1 cellular context compared by ENCODE assay signal in the genomic region with DNA sequence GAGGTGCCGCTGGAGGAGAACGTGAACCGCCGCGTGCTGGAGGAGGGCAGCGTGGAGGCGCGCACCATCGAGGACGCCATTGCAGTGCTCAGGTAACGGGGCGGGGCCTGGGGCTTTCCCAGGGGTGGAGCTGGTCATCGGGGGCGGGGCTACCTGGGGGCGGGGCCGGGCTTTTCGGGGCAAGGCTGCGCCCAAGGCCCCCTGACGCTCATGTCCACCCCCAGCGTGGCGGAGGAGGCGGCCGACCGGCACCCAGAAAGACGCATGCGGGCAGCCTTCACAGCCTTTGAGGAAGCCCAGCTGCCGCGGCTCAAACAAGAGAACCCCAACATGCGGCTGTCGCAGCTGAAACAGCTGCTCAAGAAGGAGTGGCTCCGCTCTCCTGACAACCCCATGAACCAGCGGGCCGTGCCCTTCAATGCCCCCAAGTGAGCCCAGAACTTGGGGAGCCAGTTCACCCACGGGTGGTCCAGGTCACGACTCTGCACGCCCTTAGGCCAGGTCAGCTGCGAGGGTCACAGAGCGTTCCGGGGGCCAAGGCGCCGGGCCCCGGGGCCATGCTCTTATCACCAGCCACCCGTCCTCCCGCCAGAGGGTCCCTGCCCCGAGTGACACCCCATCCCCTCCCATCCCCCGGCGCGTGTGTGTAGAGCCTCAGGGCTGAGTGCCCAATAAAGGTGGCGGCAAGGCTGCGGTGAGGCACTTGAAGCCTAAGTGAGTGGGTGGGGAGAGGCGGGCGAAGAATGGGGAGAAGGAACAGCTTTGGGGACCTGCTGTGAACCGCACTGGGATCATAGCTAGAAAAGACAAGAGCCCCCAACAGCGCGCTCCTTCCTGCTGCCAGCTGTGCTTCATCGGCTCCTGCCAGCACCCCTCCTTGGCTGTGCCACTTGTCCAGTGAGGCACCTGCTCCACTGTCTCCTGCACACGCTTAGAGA.
TF ChIP-seq lines count a peak whose summit lies in the region.

No MANE protein-coding gene starts in this region.

TF ChIP-seq in K562, 482 proteins besides CTCF, POLR2A, EP300 and RAD21 (continues in another document):
- TF ChIP-seq THRAP3 (IDR thresholded peaks at IDR 0.05; ENCODE audit: borderline replicate concordance) = no peak
- TF ChIP-seq NFYB (IDR thresholded peaks at IDR 0.05; ENCODE audit: extremely low read depth, insufficient read length) = no peak
- no peak for TF ChIP-seq ZNF23 (CRISPR knock-in tag; IDR thresholded peaks at IDR 0.05)
- no peak for TF ChIP-seq ARID1B (IDR thresholded peaks at IDR 0.05)
- no peak for TF ChIP-seq ARID3B (CRISPR knock-in tag; IDR thresholded peaks at IDR 0.05; ENCODE audit: borderline replicate concordance)
- TF ChIP-seq HDAC1 (IDR thresholded peaks at IDR 0.05) = 0 out of 4 replicates have a peak, but pooled peaks of 1 of the 2 experiments have one; percentile 23
- TF ChIP-seq SIN3B (IDR thresholded peaks at IDR 0.05; ENCODE audit: low read depth) = no peak
- TF ChIP-seq SIN3A (IDR thresholded peaks at IDR 0.05; ENCODE audit: borderline replicate concordance in 2 of 2, control insufficient read depth in 1 of 2, low read depth in 2 of 2, low read length in 2 of 2) = 0 out of 4 replicates have a peak, but pooled peaks of 1 of the 2 experiments have one; percentile 39
- TF ChIP-seq TFAM (CRISPR knock-in tag; conservative IDR thresholded peaks at IDR 0.05) = no peak
- no peak for TF ChIP-seq SP1 (CRISPR knock-in tag; IDR thresholded peaks at IDR 0.05)
- peak; percentile 22; the same call in 1 of the 2 replicates for TF ChIP-seq ZBTB7A (IDR thresholded peaks at IDR 0.05; ENCODE audit: borderline replicate concordance, control insufficient read depth, low read depth, low read length)
- no peak for TF ChIP-seq CHCHD3 (CRISPR knock-in tag; IDR thresholded peaks at IDR 0.05)
- TF ChIP-seq, protein P1, sequence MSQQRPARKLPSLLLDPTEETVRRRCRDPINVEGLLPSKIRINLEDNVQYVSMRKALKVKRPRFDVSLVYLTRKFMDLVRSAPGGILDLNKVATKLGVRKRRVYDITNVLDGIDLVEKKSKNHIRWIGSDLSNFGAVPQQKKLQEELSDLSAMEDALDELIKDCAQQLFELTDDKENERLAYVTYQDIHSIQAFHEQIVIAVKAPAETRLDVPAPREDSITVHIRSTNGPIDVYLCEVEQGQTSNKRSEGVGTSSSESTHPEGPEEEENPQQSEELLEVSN (IDR thresholded peaks at IDR 0.05; ENCODE audit: borderline replicate concordance in 1 of 2, extremely low read depth in 1 of 2, insufficient read depth in 1 of 2, insufficient read length in 1 of 2, low read depth in 1 of 2, low read length in 1 of 2, poor library complexity in 1 of 2, severe bottlenecking in 1 of 2) = peak in 1 of 2 experiments; percentile 80
- TF ChIP-seq TBP (optimal IDR thresholded peaks at IDR 0.05; ENCODE audit: low read depth, low read length) = peak; percentile 65
- TF ChIP-seq, protein P2, sequence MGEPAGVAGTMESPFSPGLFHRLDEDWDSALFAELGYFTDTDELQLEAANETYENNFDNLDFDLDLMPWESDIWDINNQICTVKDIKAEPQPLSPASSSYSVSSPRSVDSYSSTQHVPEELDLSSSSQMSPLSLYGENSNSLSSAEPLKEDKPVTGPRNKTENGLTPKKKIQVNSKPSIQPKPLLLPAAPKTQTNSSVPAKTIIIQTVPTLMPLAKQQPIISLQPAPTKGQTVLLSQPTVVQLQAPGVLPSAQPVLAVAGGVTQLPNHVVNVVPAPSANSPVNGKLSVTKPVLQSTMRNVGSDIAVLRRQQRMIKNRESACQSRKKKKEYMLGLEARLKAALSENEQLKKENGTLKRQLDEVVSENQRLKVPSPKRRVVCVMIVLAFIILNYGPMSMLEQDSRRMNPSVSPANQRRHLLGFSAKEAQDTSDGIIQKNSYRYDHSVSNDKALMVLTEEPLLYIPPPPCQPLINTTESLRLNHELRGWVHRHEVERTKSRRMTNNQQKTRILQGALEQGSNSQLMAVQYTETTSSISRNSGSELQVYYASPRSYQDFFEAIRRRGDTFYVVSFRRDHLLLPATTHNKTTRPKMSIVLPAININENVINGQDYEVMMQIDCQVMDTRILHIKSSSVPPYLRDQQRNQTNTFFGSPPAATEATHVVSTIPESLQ (CRISPR knock-in tag; IDR thresholded peaks at IDR 0.05) = no peak
- 0 out of 2 replicates have a peak, but pooled peaks have one; percentile 52 for TF ChIP-seq E2F3 (CRISPR knock-in tag; IDR thresholded peaks at IDR 0.05)
- no peak for TF ChIP-seq SAFB2 (IDR thresholded peaks at IDR 0.05; ENCODE audit: borderline replicate concordance, low read depth, low read length, severe bottlenecking)
- TF ChIP-seq, protein P3, sequence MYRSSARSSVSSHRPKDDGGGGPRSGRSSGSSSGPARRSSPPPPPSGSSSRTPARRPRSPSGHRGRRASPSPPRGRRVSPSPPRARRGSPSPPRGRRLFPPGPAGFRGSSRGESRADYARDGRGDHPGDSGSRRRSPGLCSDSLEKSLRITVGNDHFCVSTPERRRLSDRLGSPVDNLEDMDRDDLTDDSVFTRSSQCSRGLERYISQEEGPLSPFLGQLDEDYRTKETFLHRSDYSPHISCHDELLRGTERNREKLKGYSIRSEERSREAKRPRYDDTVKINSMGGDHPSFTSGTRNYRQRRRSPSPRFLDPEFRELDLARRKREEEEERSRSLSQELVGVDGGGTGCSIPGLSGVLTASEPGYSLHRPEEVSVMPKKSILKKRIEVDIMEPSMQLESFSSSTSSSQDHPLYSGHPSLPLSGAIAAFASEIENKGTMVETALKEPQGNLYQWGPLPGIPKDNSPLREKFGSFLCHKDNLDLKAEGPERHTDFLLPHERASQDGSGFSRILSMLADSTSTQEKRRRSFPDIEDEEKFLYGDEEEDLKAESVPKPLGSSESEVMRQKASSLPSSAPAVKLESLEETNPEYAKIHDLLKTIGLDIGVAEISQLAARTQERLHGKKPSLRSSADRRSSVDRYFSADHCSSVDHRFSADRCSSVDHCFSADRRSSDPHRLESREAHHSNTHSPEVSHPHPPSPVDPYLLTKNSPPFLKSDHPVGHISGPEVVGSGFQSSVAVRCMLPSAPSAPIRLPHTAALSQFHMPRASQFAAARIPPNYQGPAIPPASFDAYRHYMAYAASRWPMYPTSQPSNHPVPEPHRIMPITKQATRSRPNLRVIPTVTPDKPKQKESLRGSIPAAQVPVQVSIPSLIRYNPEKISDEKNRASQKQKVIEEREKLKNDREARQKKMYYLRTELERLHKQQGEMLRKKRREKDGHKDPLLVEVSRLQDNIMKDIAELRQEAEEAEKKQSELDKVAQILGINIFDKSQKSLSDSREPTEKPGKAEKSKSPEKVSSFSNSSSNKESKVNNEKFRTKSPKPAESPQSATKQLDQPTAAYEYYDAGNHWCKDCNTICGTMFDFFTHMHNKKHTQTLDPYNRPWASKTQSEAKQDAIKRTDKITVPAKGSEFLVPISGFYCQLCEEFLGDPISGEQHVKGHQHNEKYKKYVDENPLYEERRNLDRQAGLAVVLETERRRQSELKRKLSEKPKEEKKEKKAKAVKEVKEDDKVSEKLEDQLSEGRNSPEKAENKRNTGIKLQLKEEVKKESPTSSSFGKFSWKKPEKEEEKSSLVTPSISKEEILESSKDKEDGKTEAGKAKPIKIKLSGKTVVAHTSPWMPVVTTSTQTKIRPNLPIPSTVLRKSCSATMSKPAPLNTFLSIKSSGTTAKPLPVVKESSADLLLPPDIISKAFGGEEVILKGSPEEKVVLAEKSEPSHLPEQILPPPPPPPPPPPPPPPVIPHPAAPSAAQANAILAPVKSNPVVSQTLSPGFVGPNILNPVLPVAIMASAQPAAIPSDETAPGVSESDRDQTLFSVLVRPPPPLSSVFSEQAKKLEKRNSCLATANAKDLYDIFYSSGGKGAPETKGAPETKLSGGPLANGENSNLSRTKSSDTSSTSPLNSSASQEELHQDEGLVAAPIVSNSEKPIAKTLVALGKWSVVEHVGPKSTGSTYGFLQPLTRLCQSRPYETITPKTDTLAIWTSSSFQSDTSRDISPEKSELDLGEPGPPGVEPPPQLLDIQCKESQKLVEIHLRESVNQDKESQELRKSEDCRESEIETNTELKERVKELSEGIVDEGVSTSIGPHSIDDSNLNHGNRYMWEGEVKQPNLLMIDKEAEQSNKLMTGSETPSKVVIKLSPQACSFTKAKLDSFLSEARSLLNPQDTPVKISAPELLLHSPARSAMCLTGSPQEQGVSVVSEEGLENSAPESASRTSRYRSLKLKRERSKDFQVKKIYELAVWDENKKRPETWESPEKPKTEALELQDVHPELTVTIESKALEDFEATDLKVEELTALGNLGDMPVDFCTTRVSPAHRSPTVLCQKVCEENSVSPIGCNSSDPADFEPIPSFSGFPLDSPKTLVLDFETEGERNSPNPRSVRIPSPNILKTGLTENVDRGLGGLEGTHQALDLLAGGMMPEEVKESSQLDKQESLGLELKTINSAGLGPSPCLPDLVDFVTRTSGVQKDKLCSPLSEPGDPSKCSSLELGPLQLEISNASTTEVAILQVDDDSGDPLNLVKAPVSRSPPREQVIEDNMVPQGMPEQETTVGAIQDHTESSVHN (IDR thresholded peaks at IDR 0.05; ENCODE audit: borderline replicate concordance in 1 of 2, low read depth in 1 of 2) = no peak
- TF ChIP-seq HDGF (IDR thresholded peaks at IDR 0.05) = no peak
- TF ChIP-seq USF2 (CRISPR knock-in tag; IDR thresholded peaks at IDR 0.05) = no peak
- no peak for TF ChIP-seq L3MBTL2 (IDR thresholded peaks at IDR 0.05)
- TF ChIP-seq PRPF4 (IDR thresholded peaks at IDR 0.05; ENCODE audit: insufficient read depth, low read depth, low read length, poor library complexity, severe bottlenecking) = no peak
- peak; percentile 80; the same call in 1 of the 2 replicates for TF ChIP-seq TFAP4 (CRISPR knock-in tag; IDR thresholded peaks at IDR 0.05; ENCODE audit: borderline replicate concordance)
- 0 out of 2 replicates have a peak, but pooled peaks have one; percentile 47 for TF ChIP-seq ZNF431 (CRISPR knock-in tag; IDR thresholded peaks at IDR 0.05)
- TF ChIP-seq NR3C1 (CRISPR knock-in tag; IDR thresholded peaks at IDR 0.05) = no peak
- TF ChIP-seq GATAD2B (IDR thresholded peaks at IDR 0.05; ENCODE audit: borderline replicate concordance) = no peak; the same call in 1 of the 2 replicates
- peak; percentile 52; the same call in 1 of the 2 replicates for TF ChIP-seq MYC (IDR thresholded peaks at IDR 0.05; ENCODE audit: low read depth, low read length)
- TF ChIP-seq MYC (CRISPR knock-in tag; IDR thresholded peaks at IDR 0.05; ENCODE audit: borderline replicate concordance, low read depth) = no peak
- TF ChIP-seq VEZF1 (CRISPR knock-in tag; IDR thresholded peaks at IDR 0.05) = peak; percentile 29; the same call in 1 of the 2 replicates
- no peak for TF ChIP-seq ZBTB1 (CRISPR knock-in tag; IDR thresholded peaks at IDR 0.05; ENCODE audit: borderline replicate concordance, low read depth)
- TF ChIP-seq CREM (IDR thresholded peaks at IDR 0.05; ENCODE audit: low read depth) = 0 out of 2 replicates have a peak, but pooled peaks have one; percentile 11
- TF ChIP-seq PHF20 (IDR thresholded peaks at IDR 0.05; ENCODE audit: partially characterized antibody) = no peak
- 0 out of 2 replicates have a peak, but pooled peaks have one; percentile 32 for TF ChIP-seq ZNF408 (CRISPR knock-in tag; IDR thresholded peaks at IDR 0.05; ENCODE audit: low read depth)
- TF ChIP-seq GABPB1 (CRISPR knock-in tag; IDR thresholded peaks at IDR 0.05) = peak; percentile 18; the same call in 1 of the 2 replicates
- no peak for TF ChIP-seq HDAC8 (tag; IDR thresholded peaks at IDR 0.05)
- no peak for TF ChIP-seq SP2 (IDR thresholded peaks at IDR 0.05; ENCODE audit: extremely low read depth, low read depth, low read length, poor library complexity, severe bottlenecking)
